1 cellular context compared by ENCODE assay signal in genomic region chr10:95741807-95742528, GRCh38.
TF ChIP-seq lines count a peak whose summit lies in the region.

No MANE protein-coding gene starts in this region.

TF ChIP-seq in GM12878, 131 proteins besides CTCF, POLR2A, EP300 and RAD21 (continued from another document):
- TF ChIP-seq RFX5 (IDR thresholded peaks at IDR 0.05; ENCODE audit: low read depth, low read length) = no peak
- no peak for TF ChIP-seq RELA (IDR thresholded peaks at IDR 0.05; ENCODE audit: borderline replicate concordance, partially characterized antibody)
- TF ChIP-seq RCOR1 (conservative IDR thresholded peaks at IDR 0.05; ENCODE audit: low read depth, low read length) = no peak
- TF ChIP-seq MEF2A (IDR thresholded peaks at IDR 0.05; ENCODE audit: insufficient read depth, low read depth, low read length) = peak; percentile 81
- TF ChIP-seq ETV6 (conservative IDR thresholded peaks at IDR 0.05 in 1 of 2, IDR thresholded peaks at IDR 0.05 in 1 of 2; ENCODE audit: borderline replicate concordance in 1 of 2, low read depth in 1 of 2) = peak in 1 of 2 experiments; percentile 71; a peak in 2 of 4 replicates
- no peak for TF ChIP-seq SKIL (IDR thresholded peaks at IDR 0.05; ENCODE audit: low read depth, poor library complexity, severe bottlenecking)
- no peak for TF ChIP-seq ZNF24 (IDR thresholded peaks at IDR 0.05)
- no peak for TF ChIP-seq IRF3 (IDR thresholded peaks at IDR 0.05)
- no peak for TF ChIP-seq RBBP5 (conservative IDR thresholded peaks at IDR 0.05)
- TF ChIP-seq ATF2 (IDR thresholded peaks at IDR 0.05; ENCODE audit: low read length) = peak; percentile 77
- peak; percentile 56 for TF ChIP-seq NFIC (IDR thresholded peaks at IDR 0.05; ENCODE audit: low read depth, low read length)
- no peak for TF ChIP-seq MXI1 (IDR thresholded peaks at IDR 0.05; ENCODE audit: low read depth, low read length)
- TF ChIP-seq PAX5 (IDR thresholded peaks at IDR 0.05; ENCODE audit: borderline replicate concordance, low read depth, low read length) = peak; percentile 88
- TF ChIP-seq ZNF217 (IDR thresholded peaks at IDR 0.05) = no peak
- TF ChIP-seq CBX3 (IDR thresholded peaks at IDR 0.05; ENCODE audit: borderline replicate concordance, low read depth) = no peak
- TF ChIP-seq ZNF592 (IDR thresholded peaks at IDR 0.05) = no peak
- TF ChIP-seq NR2F1 (conservative IDR thresholded peaks at IDR 0.05) = 0 out of 2 replicates have a peak, but pooled peaks have one; percentile 23
- TF ChIP-seq EED (IDR thresholded peaks at IDR 0.05; ENCODE audit: low read depth) = peak; percentile 92
- no peak for TF ChIP-seq HSF1 (IDR thresholded peaks at IDR 0.05; ENCODE audit: low read depth, low read length)
- 0 out of 2 replicates have a peak, but pooled peaks have one; percentile 12 for TF ChIP-seq CBX5 (IDR thresholded peaks at IDR 0.05; ENCODE audit: low read depth)
- peak; percentile 79 for TF ChIP-seq RUNX3 (IDR thresholded peaks at IDR 0.05; ENCODE audit: low read length)
- TF ChIP-seq SMC3 (IDR thresholded peaks at IDR 0.05; ENCODE audit: borderline replicate concordance, low read length) = peak; percentile 9; the same call in 1 of the 2 replicates
- TF ChIP-seq CBFB (IDR thresholded peaks at IDR 0.05; ENCODE audit: low read depth) = 0 out of 2 replicates have a peak, but pooled peaks have one; percentile 60
- peak; percentile 46; the same call in 1 of the 2 replicates for TF ChIP-seq POLR2AphosphoS5 (IDR thresholded peaks at IDR 0.05; ENCODE audit: low read length)
- TF ChIP-seq FOXM1 (IDR thresholded peaks at IDR 0.05; ENCODE audit: low read depth, low read length) = peak; percentile 66
- peak; percentile 46; the same call in 1 of the 2 replicates for TF ChIP-seq TBL1XR1 (IDR thresholded peaks at IDR 0.05; ENCODE audit: low read depth, low read length)
- no peak for TF ChIP-seq CEBPB (IDR thresholded peaks at IDR 0.05; ENCODE audit: borderline replicate concordance in 1 of 2, low read depth in 2 of 2, low read length in 2 of 2)
